In the genomic region with DNA sequence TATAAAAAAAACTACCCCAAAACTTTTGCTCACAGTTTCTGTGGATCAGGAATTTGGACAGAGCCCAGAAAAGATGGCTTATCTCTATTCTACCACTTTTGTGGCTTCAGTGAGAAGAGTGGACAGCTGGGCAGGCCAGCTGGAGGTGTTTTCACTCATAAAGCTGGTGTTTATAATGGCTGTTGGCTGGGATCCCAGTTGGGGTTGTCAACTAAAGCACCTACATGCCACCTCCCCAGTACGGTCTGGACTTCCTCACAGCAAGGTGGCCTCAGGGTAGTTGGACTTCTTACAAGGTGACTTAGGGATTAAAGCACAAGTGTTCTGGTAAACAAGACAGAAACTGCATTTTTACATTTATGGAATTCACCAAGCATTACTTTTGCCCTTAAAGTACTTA, we compare ENCODE assay signal across 21 cellular contexts.
DNase-seq lines count a peak whose midpoint lies in the region; ATAC-seq and TF ChIP-seq lines count a peak whose summit lies in the region.
"Had no signal": no experiment of that assay in that cellular context is flagged by ENCODE, and none has a peak within 500 bp of the region (broad histone marks: within the 10 kb centered on the region; RNA-seq: fewer than 3 reads in every experiment).

No MANE protein-coding gene starts in this region.

- H3K9me3 ChIP-seq in left lung, result no peaks in the 10 kb centered on the region
- H3K9me3 ChIP-seq: gastrocnemius medialis, right atrium auricular region had no signal

- no peak for TF ChIP-seq CTCF in left lung (IDR thresholded peaks at IDR 0.05)

- intact Hi-C loops in left lung (cut with DNase I), result no loop called here

- no peaks in the 10 kb centered on the region for H3K4me1 Mint-ChIP-seq in T-helper 2 cell treated with Interferon-gamma antibody and Interleukin-4, amounts not matched to agents 5 μg/mL and 100 μg/mL, for 36 hours (ENCODE audit: low read depth)
- H3K4me1 Mint-ChIP-seq: activated naive CD4-positive, alpha-beta T cell treated with anti-CD3 and anti-CD28 coated beads, Interleukin-2, amount 10 ng/mL, durations not matched to agents 7 days and 5 days; CD8-positive, alpha-beta memory T cell; central memory CD8-positive, alpha-beta T cell; naive B cell had no signal

- H3K36me3 Mint-ChIP-seq in T-helper 2 cell treated with Interferon-gamma antibody and Interleukin-4, amounts not matched to agents 5 μg/mL and 100 μg/mL, for 36 hours (ENCODE audit: low read depth), result no peaks in the 10 kb centered on the region
- H3K36me3 Mint-ChIP-seq: activated naive CD4-positive, alpha-beta T cell treated with anti-CD3 and anti-CD28 coated beads, Interleukin-2, amount 10 ng/mL, durations not matched to agents 7 days and 5 days; CD8-positive, alpha-beta memory T cell; naive B cell had no signal

- no peak overlapping the region for H3K4me3 Mint-ChIP-seq in T-helper 2 cell treated with Interferon-gamma antibody and Interleukin-4, amounts not matched to agents 5 μg/mL and 100 μg/mL, for 36 hours
- H3K4me3 Mint-ChIP-seq: activated CD8-positive, alpha-beta T cell treated with anti-CD3 and anti-CD28 coated beads, Interleukin-2, amount 10 ng/mL, durations not matched to agents 7 days and 5 days; activated naive CD4-positive, alpha-beta T cell treated with anti-CD3 and anti-CD28 coated beads, Interleukin-2, amount 10 ng/mL, durations not matched to agents 7 days and 5 days; activated T-cell treated with anti-CD3 and anti-CD28 coated beads, Interleukin-2, amount 50 U/mL, for 24 hours; CD8-positive, alpha-beta memory T cell; central memory CD8-positive, alpha-beta T cell; naive B cell had no signal

- no peaks in the 10 kb centered on the region for H3K27me3 ChIP-seq in left lung
- H3K27me3 ChIP-seq: gastrocnemius medialis, right atrium auricular region had no signal

- DNase-seq in DMS53 (lab: John Stamatoyannopoulos, UW), result peak; percentile 87
- peak; percentile 69 for DNase-seq in NCI-H1105 treated with DMSO at 0.1 percent for 48 hours (lab: John Stamatoyannopoulos, UW)
- DNase-seq in NCI-H69 (lab: John Stamatoyannopoulos, UW), result peak; percentile 99
- no peak for DNase-seq in left lung
- no peak for DNase-seq in T-helper 2 cell treated with Interferon-gamma antibody and Interleukin-4, amounts not matched to agents 5 μg/mL and 100 μg/mL, for 36 hours (ENCODE audit: low spot score)
- DNase-seq: activated CD4-positive, CD25-positive, alpha-beta regulatory T cell; activated CD8-positive, alpha-beta T cell treated with anti-CD3 and anti-CD28 coated beads, Interleukin-2, amount 10 ng/mL, durations not matched to agents 7 days and 5 days; activated naive CD4-positive, alpha-beta T cell treated with anti-CD3 and anti-CD28 coated beads, Interleukin-2, amount 10 ng/mL, durations not matched to agents 7 days and 5 days; activated T-cell treated with anti-CD3 and anti-CD28 coated beads, Interleukin-2, amount 50 U/mL, for 24 hours; aorta; CD8-positive, alpha-beta memory T cell; gastrocnemius medialis; kidney glomerular epithelial cell; mesenchymal stem cell; MM.1S; naive B cell; OCI-M1 had no signal

- no peak overlapping the region for H3K27ac Mint-ChIP-seq in T-helper 2 cell treated with Interferon-gamma antibody and Interleukin-4, amounts not matched to agents 5 μg/mL and 100 μg/mL, for 36 hours
- H3K27ac Mint-ChIP-seq: activated CD8-positive, alpha-beta T cell treated with anti-CD3 and anti-CD28 coated beads, Interleukin-2, amount 10 ng/mL, durations not matched to agents 7 days and 5 days; activated naive CD4-positive, alpha-beta T cell treated with anti-CD3 and anti-CD28 coated beads, Interleukin-2, amount 10 ng/mL, durations not matched to agents 7 days and 5 days; activated T-cell treated with anti-CD3 and anti-CD28 coated beads, Interleukin-2, amount 50 U/mL, for 24 hours; CD8-positive, alpha-beta memory T cell; naive B cell had no signal

- H3K36me3 ChIP-seq in left lung, result no peaks in the 10 kb centered on the region
- H3K36me3 ChIP-seq: gastrocnemius medialis, right atrium auricular region had no signal

- ATAC-seq in left lung (peak; percentile 48), GM19467 (IDR thresholded peaks at IDR 0.05; ENCODE audit: unreplicated experiment) (no peak), HG02798 (IDR thresholded peaks at IDR 0.05; ENCODE audit: poor library complexity, unreplicated experiment) (no peak)
- ATAC-seq: activated CD8-positive, alpha-beta T cell treated with anti-CD3 and anti-CD28 coated beads, Interleukin-2, amount 10 ng/mL, durations not matched to agents 7 days and 5 days; gastrocnemius medialis had no signal

- no peaks in the 10 kb centered on the region for H3K4me1 ChIP-seq in left lung
- H3K4me1 ChIP-seq: gastrocnemius medialis, right atrium auricular region had no signal

- H3K4me3 ChIP-seq in left lung, result no peak overlapping the region
- H3K4me3 ChIP-seq: gastrocnemius medialis, right atrium auricular region had no signal

- H3K9me3 Mint-ChIP-seq in T-helper 2 cell treated with Interferon-gamma antibody and Interleukin-4, amounts not matched to agents 5 μg/mL and 100 μg/mL, for 36 hours, result no peaks in the 10 kb centered on the region
- H3K9me3 Mint-ChIP-seq: activated naive CD4-positive, alpha-beta T cell treated with anti-CD3 and anti-CD28 coated beads, Interleukin-2, amount 10 ng/mL, durations not matched to agents 7 days and 5 days; activated T-cell treated with anti-CD3 and anti-CD28 coated beads, Interleukin-2, amount 50 U/mL, for 24 hours had no signal

- no peak overlapping the region for H3K27ac ChIP-seq in left lung
- H3K27ac ChIP-seq: gastrocnemius medialis, right atrium auricular region had no signal

- H3K27me3 Mint-ChIP-seq in T-helper 2 cell treated with Interferon-gamma antibody and Interleukin-4, amounts not matched to agents 5 μg/mL and 100 μg/mL, for 36 hours (ENCODE audit: low read depth), result no peaks in the 10 kb centered on the region
- H3K27me3 Mint-ChIP-seq: activated naive CD4-positive, alpha-beta T cell treated with anti-CD3 and anti-CD28 coated beads, Interleukin-2, amount 10 ng/mL, durations not matched to agents 7 days and 5 days; activated T-cell treated with anti-CD3 and anti-CD28 coated beads, Interleukin-2, amount 50 U/mL, for 24 hours; CD8-positive, alpha-beta memory T cell; central memory CD8-positive, alpha-beta T cell; naive B cell had no signal

Comparison
In these comparisons a context has a peak if more than half of its experiments do, and no peak if none do; other contexts are left out.
1. DNase-seq: peak in DMS53 (single experiment), NCI-H1105 treated with DMSO at 0.1 percent for 48 hours (single experiment) and NCI-H69 (single experiment); none in left lung (0 of 2) and T-helper 2 cell treated with Interferon-gamma antibody and Interleukin-4, amounts not matched to agents 5 μg/mL and 100 μg/mL, for 36 hours (single experiment).